Comparison of ENCODE assay signal across 10 cellular contexts in genomic region chr2:193333539-193333938, GRCh38.
"Had no signal": no experiment of that assay in that cellular context is flagged by ENCODE, and none has a peak within 500 bp of the region (broad histone marks: within the 10 kb centered on the region; RNA-seq: fewer than 3 reads in every experiment).

No MANE protein-coding gene starts in this region.

- H2AFZ ChIP-seq: GM23248 had no signal

- H3K27ac Mint-ChIP-seq: HFFc6 had no signal

- H3K9me3 ChIP-seq: HAP-1 had no signal

- H3K9ac ChIP-seq: GM23248 had no signal

- ATAC-seq: HCT116, K562 had no signal

- H3K4me3 Mint-ChIP-seq: HFFc6 had no signal

- H3K27ac ChIP-seq: GM23248, HL-60 had no signal

- FAIRE-seq: K562 had no signal

- DNase-seq: GM23248, GOT3, H7, HFFc6, IMR-90, KG1 had no signal

- H3K4me3 ChIP-seq: GM23248, HAP-1, K562 had no signal
